14 cellular contexts compared by ENCODE assay signal in the genomic region with DNA sequence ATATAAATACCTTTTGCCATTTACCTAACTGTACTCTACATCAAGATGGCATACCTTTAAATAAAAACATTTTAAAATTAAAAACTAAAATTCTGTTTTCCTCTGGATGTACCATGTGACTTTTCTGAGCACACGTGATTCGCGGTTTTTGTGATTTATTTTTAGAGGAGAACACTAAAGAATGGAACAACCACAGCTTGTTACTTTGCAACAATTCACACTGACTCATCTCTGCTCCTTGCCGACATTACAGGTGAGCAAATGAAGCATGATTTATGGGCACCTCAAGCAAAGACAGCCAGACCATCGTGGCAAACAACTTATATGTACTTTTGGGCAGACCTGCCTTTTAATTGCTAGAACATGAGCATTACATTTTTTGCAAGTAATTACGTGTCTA.
"Had no signal": no experiment of that assay in that cellular context is flagged by ENCODE, and none has a peak within 500 bp of the region (broad histone marks: within the 10 kb centered on the region; RNA-seq: fewer than 3 reads in every experiment).

No MANE protein-coding gene starts in this region.

- H3K27me3 ChIP-seq: gastrocnemius medialis, upper lobe of left lung had no signal

- H3K4me3 ChIP-seq: gastrocnemius medialis, upper lobe of left lung had no signal

- DNase-seq: activated CD4-positive, alpha-beta T cell treated with anti-CD3 and anti-CD28 coated beads for 36 hours; activated CD8-positive, alpha-beta memory T cell treated with anti-CD3 and anti-CD28 coated beads, Interleukin-2, amount 50 U/mL, for 48 hours; activated CD8-positive, alpha-beta T cell treated with anti-CD3 and anti-CD28 coated beads for 36 hours; activated naive CD4-positive, alpha-beta T cell treated with Interleukin-2 at 50 U/mL for 16 hours; activated naive CD8-positive, alpha-beta T cell treated with anti-CD3 and anti-CD28 coated beads, Interleukin-2, amount 50 U/mL, for 24 hours; gastrocnemius medialis; kidney; stimulated activated CD4-positive, alpha-beta T cell treated with anti-CD3 and anti-CD28 coated beads, Interleukin-4, amount 100 ng/mL, for 1 hour; stimulated activated CD8-positive, alpha-beta memory T cell treated with anti-CD3 and anti-CD28 coated beads, Interleukin-4, amount 100 ng/mL, for 48 hours; stimulated activated naive CD8-positive, alpha-beta T cell treated with anti-CD3 and anti-CD28 coated beads, Interleukin-15, Interleukin-2, amounts not matched to agents 100 U/mL and 50 U/mL, for 24 hours; upper lobe of left lung; WERI-Rb-1 had no signal

- H3K9me3 ChIP-seq: gastrocnemius medialis, upper lobe of left lung had no signal

- H3K36me3 ChIP-seq: gastrocnemius medialis, upper lobe of left lung, WERI-Rb-1 had no signal

- H3K27ac ChIP-seq: gastrocnemius medialis, upper lobe of left lung, WERI-Rb-1 had no signal

- H3K4me1 ChIP-seq: gastrocnemius medialis, upper lobe of left lung had no signal

- FAIRE-seq: astrocyte, colon, kidney had no signal

- ATAC-seq: activated CD4-positive, alpha-beta T cell treated with anti-CD3 and anti-CD28 coated beads for 36 hours; activated CD8-positive, alpha-beta T cell treated with anti-CD3 and anti-CD28 coated beads for 36 hours; activated naive CD8-positive, alpha-beta T cell treated with anti-CD3 and anti-CD28 coated beads, Interleukin-2, amount 50 U/mL, for 24 hours; gastrocnemius medialis; stimulated activated naive CD8-positive, alpha-beta T cell treated with anti-CD3 and anti-CD28 coated beads, Interleukin-15, Interleukin-2, amounts not matched to agents 100 U/mL and 50 U/mL, for 24 hours had no signal
